In genomic region chr5:115602585-115603125, GRCh38 we compare ENCODE assay signal across 8 cellular contexts. TPM values are rescaled to one million over a fixed set of nuclear protein-coding genes. Genes with fewer than 3 reads are reported as not detected.
DNase-seq lines count a peak whose midpoint lies in the region; ATAC-seq, FAIRE-seq and TF ChIP-seq lines count a peak whose summit lies in the region.

No MANE protein-coding gene starts in this region.

- no peaks in the 10 kb centered on the region for H4K20me1 ChIP-seq in keratinocyte (ENCODE audit: control insufficient read depth, extremely low read depth, insufficient read depth, low read length)

- no peak for TF ChIP-seq CTCF in adrenal gland (IDR thresholded peaks at IDR 0.05)
- TF ChIP-seq CTCF in keratinocyte (optimal IDR thresholded peaks at IDR 0.05 in 1 of 3, IDR thresholded peaks at IDR 0.05 in 1 of 3, conservative IDR thresholded peaks at IDR 0.05 in 1 of 3; ENCODE audit: extremely low read depth in 1 of 3, insufficient read depth in 2 of 3, low read length in 3 of 3) = no peak
- TF ChIP-seq CTCF in suprapubic skin (IDR thresholded peaks at IDR 0.05) = no peak

- ATAC-seq in GM19324 (IDR thresholded peaks at IDR 0.05; ENCODE audit: low FRiP score, unreplicated experiment) (peak; percentile 15), HG03095 (IDR thresholded peaks at IDR 0.05; ENCODE audit: unreplicated experiment) (peak; percentile 4)

- H3K79me2 ChIP-seq in keratinocyte (ENCODE audit: control insufficient read depth, insufficient read depth, low read length) = no peaks in the 10 kb centered on the region

- H3K36me3 ChIP-seq in adrenal gland (replicated peaks in 1 of 2) = no peaks in the 10 kb centered on the region
- H3K36me3 ChIP-seq in keratinocyte (ENCODE audit: control insufficient read depth in 2 of 2, extremely low read depth in 1 of 2, insufficient read depth in 2 of 2, low read length in 2 of 2) = peaks cover 0 to 8% of the 10 kb centered on the region in 2 experiments
- H3K36me3 ChIP-seq in suprapubic skin = no peaks in the 10 kb centered on the region

- TF ChIP-seq EP300 in suprapubic skin (IDR thresholded peaks at IDR 0.05) = no peak

- DNase-seq in adrenal gland (no peak), keratinocyte (ENCODE audit: low read depth, low spot score) (no peak), suprapubic skin (ENCODE audit: low spot score in 2 of 2) (no peak), RKO (ENCODE audit: low spot score) (no peak), NCI-H510A treated with DMSO at 0.1 percent for 48 hours (lab: John Stamatoyannopoulos, UW) (no peak), NCI-H524 (lab: John Stamatoyannopoulos, UW) (no peak)

- dilution Hi-C loops in keratinocyte (cut with MboI; ENCODE audit: extremely low pct_ligation_motif_present, low sequenced_read_pairs) = no loop called here

- intact Hi-C loops in adrenal gland (cut with DNase I) = no loop called here

- peak overlapping the region; percentile 57 for H3K9ac ChIP-seq in keratinocyte (ENCODE audit: control insufficient read depth, extremely low read depth, insufficient read depth, low read length)

- no peak overlapping the region for H2AFZ ChIP-seq in keratinocyte (ENCODE audit: control insufficient read depth, low read length)

- WGBS in adrenal gland, 4 donors = 30 to 38% (median 37%) methylated on average over 11 of the region's 11 CpGs
- WGBS in suprapubic skin = 44% methylated on average over 11 of the region's 11 CpGs

- TF ChIP-seq POLR2A in adrenal gland (IDR thresholded peaks at IDR 0.05) (no peak), suprapubic skin (IDR thresholded peaks at IDR 0.05) (no peak)

- H3K9me3 ChIP-seq in adrenal gland (replicated peaks in 1 of 3) = no peaks in the 10 kb centered on the region
- H3K9me3 ChIP-seq in keratinocyte (ENCODE audit: control insufficient read depth, low read depth, low read length) = no peaks in the 10 kb centered on the region
- no peaks in the 10 kb centered on the region for H3K9me3 ChIP-seq in suprapubic skin

- H3K4me1 ChIP-seq in adrenal gland (replicated peaks in 1 of 2) (peaks cover 0 to 39% of the 10 kb centered on the region in 2 donors), keratinocyte (ENCODE audit: control insufficient read depth, extremely low read depth, insufficient read depth, low read length) (peaks cover 8% of the 10 kb centered on the region), suprapubic skin (peaks cover 28% of the 10 kb centered on the region)

- no peak for FAIRE-seq in keratinocyte (lab: Jason Lieb, UNC)

- no peaks in the 10 kb centered on the region for H3K9me1 ChIP-seq in keratinocyte (ENCODE audit: control insufficient read depth, extremely low read depth, insufficient read depth, low read length)

- peak overlapping the region in 2 of 4 donors; percentile 61 to 96 for H3K4me3 ChIP-seq in adrenal gland
- peak overlapping the region in 1 of 3 experiments; percentile 34 for H3K4me3 ChIP-seq in keratinocyte (ENCODE audit: control insufficient read depth in 2 of 3, extremely low read depth in 1 of 3, insufficient read depth in 2 of 3, low read depth in 1 of 3, low read length in 3 of 3)
- peak overlapping the region; percentile 62 for H3K4me3 ChIP-seq in suprapubic skin

- H3K4me2 ChIP-seq in keratinocyte (ENCODE audit: control insufficient read depth, extremely low read depth, insufficient read depth, low read depth, low read length) = peak overlapping the region; percentile 54

- H3K27ac ChIP-seq in adrenal gland (peak overlapping the region in 4 of 5 donors; percentile 89 to 97 (median 94)), keratinocyte (ENCODE audit: control insufficient read depth, insufficient read depth, low read length) (no peak overlapping the region), suprapubic skin (peak overlapping the region; percentile 92)

- H3K27me3 ChIP-seq in adrenal gland (no peaks in the 10 kb centered on the region), keratinocyte (ENCODE audit: control insufficient read depth, extremely low read depth, insufficient read depth, low read length) (no peaks in the 10 kb centered on the region), suprapubic skin (no peaks in the 10 kb centered on the region)

RNA-seq across cellular contexts. Expression of gene TICAM2, which starts 0.4 kb away (rescaled TPM):
- total RNA-seq in adrenal gland (1 to 10 TPM; 1.8 to 9.3 (median 4.5) TPM), suprapubic skin (under 1 TPM in 2 of 4 donors, not detected in 2; 0.25 to 0.48 TPM)
- polyA plus RNA-seq in adrenal gland (1 to 10 TPM; 2.3 to 2.7 (median 2.7) TPM), keratinocyte (0.06 TPM in 1 of 3 replicates, not detected in the others)
- polyA plus RNA-seq in keratinocyte (2011; ENCODE audit: low read depth) = not detected
- polyA plus RNA-seq in keratinocyte (2011; cell fraction: cytosol; rRNA removed) = not detected in 2 replicates
- not detected in 2 replicates for polyA plus RNA-seq in keratinocyte (2011; cell fraction: nucleus; rRNA removed)
- 0.21 and 0.23 TPM in 2 replicates for polyA plus RNA-seq in keratinocyte (2012; ENCODE audit: low replicate concordance)
- not detected in 3 replicates for polyA minus RNA-seq in keratinocyte
- not detected for polyA minus RNA-seq in keratinocyte (2011; cell fraction: cytosol; rRNA and poly(A)+ RNA removed)
- polyA minus RNA-seq in keratinocyte (2011; cell fraction: nucleus; rRNA and poly(A)+ RNA removed) = 0.42 and 1.2 TPM in 2 replicates

RNA-seq across cellular contexts. Expression of gene TMED7, which starts 23.2 kb away (rescaled TPM):
- 100 to 1,000 TPM in 3 of 8 donors, 10 to 100 TPM in 5; 45.8 to 205 (median 94.3) TPM for total RNA-seq in adrenal gland
- 100 to 1,000 TPM in 1 of 3 donors, 10 to 100 TPM in 1, 1 to 10 TPM in 1; 9.3 to 123 (median 13.5) TPM for polyA plus RNA-seq in adrenal gland
- polyA plus RNA-seq in keratinocyte = 38.2 to 77.9 TPM (median 58.8 TPM) in 3 replicates
- polyA plus RNA-seq in keratinocyte (2011; ENCODE audit: low read depth) = 7.3 TPM
- 33.0 and 45.2 TPM in 2 replicates for polyA plus RNA-seq in keratinocyte (2011; cell fraction: cytosol; rRNA removed)
- polyA plus RNA-seq in keratinocyte (2011; cell fraction: nucleus; rRNA removed) = 55.0 and 55.1 TPM in 2 replicates
- polyA plus RNA-seq in keratinocyte (2012; ENCODE audit: low replicate concordance) = 16.3 and 54.2 TPM in 2 replicates
- 13.9 to 80.3 TPM (median 39.7 TPM) in 3 replicates for polyA minus RNA-seq in keratinocyte
- 46.0 TPM for polyA minus RNA-seq in keratinocyte (2011; cell fraction: cytosol; rRNA and poly(A)+ RNA removed)
- 58.1 and 84.2 TPM in 2 replicates for polyA minus RNA-seq in keratinocyte (2011; cell fraction: nucleus; rRNA and poly(A)+ RNA removed)
- 10 to 100 TPM; 57.7 to 83.4 (median 71.7) TPM for total RNA-seq in suprapubic skin

RNA-seq across cellular contexts. Expression of gene FEM1C, which starts 58.1 kb away (rescaled TPM):
- total RNA-seq in adrenal gland = 10 to 100 TPM in 6 of 8 donors, 1 to 10 TPM in 2; 5.1 to 14.7 (median 12.4) TPM
- polyA plus RNA-seq in adrenal gland = 10 to 100 TPM in 1 of 3 donors, 1 to 10 TPM in 2; 4.5 to 15.5 (median 5.8) TPM
- polyA plus RNA-seq in keratinocyte = 9.5 to 11.9 TPM (median 9.8 TPM) in 3 replicates
- 14.3 TPM for polyA plus RNA-seq in keratinocyte (2011; ENCODE audit: low read depth)
- 4.5 and 10.8 TPM in 2 replicates for polyA plus RNA-seq in keratinocyte (2011; cell fraction: cytosol; rRNA removed)
- 10.9 and 15.3 TPM in 2 replicates for polyA plus RNA-seq in keratinocyte (2011; cell fraction: nucleus; rRNA removed)
- 9.0 and 15.6 TPM in 2 replicates for polyA plus RNA-seq in keratinocyte (2012; ENCODE audit: low replicate concordance)
- 5.2 to 22.2 TPM (median 14.7 TPM) in 3 replicates for polyA minus RNA-seq in keratinocyte
- 10.4 TPM for polyA minus RNA-seq in keratinocyte (2011; cell fraction: cytosol; rRNA and poly(A)+ RNA removed)
- polyA minus RNA-seq in keratinocyte (2011; cell fraction: nucleus; rRNA and poly(A)+ RNA removed) = 13.4 and 24.6 TPM in 2 replicates
- total RNA-seq in suprapubic skin = 10 to 100 TPM; 15.4 to 17.8 (median 16.5) TPM
